In genomic region chr2:226358688-226359087, GRCh38 we compare ENCODE assay signal across 31 cellular contexts.
"Had no signal": no experiment of that assay in that cellular context is flagged by ENCODE, and none has a peak within 500 bp of the region (broad histone marks: within the 10 kb centered on the region; RNA-seq: fewer than 3 reads in every experiment).

No MANE protein-coding gene starts in this region.

- H3K4me3 ChIP-seq: adrenal gland, body of pancreas, esophagus squamous epithelium, gastroesophageal sphincter, heart right ventricle had no signal

- H3K36me3 ChIP-seq: adrenal gland, esophagus squamous epithelium, gastroesophageal sphincter, heart right ventricle had no signal

- H3K9me3 ChIP-seq: adrenal gland, body of pancreas, esophagus squamous epithelium, gastroesophageal sphincter had no signal

- H3K4me1 ChIP-seq: adrenal gland, body of pancreas had no signal

- H3K27ac ChIP-seq: adrenal gland, body of pancreas, epithelial cell of prostate, esophagus squamous epithelium, gastroesophageal sphincter, heart right ventricle had no signal

- H3K27me3 ChIP-seq: adrenal gland, body of pancreas, esophagus squamous epithelium, gastroesophageal sphincter had no signal

- DNase-seq: activated CD4-positive, alpha-beta memory T cell treated with anti-CD3 and anti-CD28 coated beads for 36 hours; activated CD4-positive, alpha-beta T cell treated with anti-CD3 and anti-CD28 coated beads for 36 hours; activated CD4-positive, alpha-beta T cell treated with anti-CD3 and anti-CD28 coated beads, Interleukin-2, amount 10 ng/mL, durations not matched to agents 24 days and 14 days; activated CD4-positive, CD25-positive, alpha-beta regulatory T cell; activated CD4-positive, CD25-positive, alpha-beta regulatory T cell treated with anti-CD3 and anti-CD28 coated beads, Interleukin-2, amount 50 U/mL, for 72 hours; activated CD8-positive, alpha-beta memory T cell treated with anti-CD3 and anti-CD28 coated beads, Interleukin-2, amount 10 ng/mL, durations not matched to agents 7 days and 5 days; activated CD8-positive, alpha-beta memory T cell treated with anti-CD3 and anti-CD28 coated beads, Interleukin-2, amount 50 U/mL, for 4 hours; activated CD8-positive, alpha-beta T cell treated with anti-CD3 and anti-CD28 coated beads, Interleukin-2, amount 10 ng/mL, durations not matched to agents 7 days and 5 days; activated effector memory CD4-positive, alpha-beta T cell treated with anti-CD3 and anti-CD28 coated beads, Interleukin-2, amount 50 U/mL, for 16 hours; activated naive CD4-positive, alpha-beta T cell treated with anti-CD3 and anti-CD28 coated beads for 36 hours; activated naive CD8-positive, alpha-beta T cell treated with anti-CD3 and anti-CD28 coated beads for 36 hours; activated naive CD8-positive, alpha-beta T cell treated with anti-CD3 and anti-CD28 coated beads, Interleukin-2, amount 50 U/mL, for 24 hours; activated T-cell treated with anti-CD3 and anti-CD28 coated beads, Interleukin-2, amount 50 U/mL, for 1 hour; activated T-cell treated with anti-CD3 and anti-CD28 coated beads, Interleukin-2, amount 50 U/mL, for 48 hours; adrenal gland; amygdala; aorta; body of pancreas; caudate nucleus; cortex of kidney; dermis blood vessel endothelial cell; effector CD4-positive, alpha-beta T cell; effector memory CD8-positive, alpha-beta T cell; esophagus squamous epithelium; foreskin melanocyte; heart right ventricle; T-helper 1 cell; T-helper 17 cell; T1000 had no signal
